ENCODE assay signal across 20 cellular contexts in genomic region chr2:97360202-97360601, GRCh38.
DNase-seq lines count a peak whose midpoint lies in the region; ATAC-seq and TF ChIP-seq lines count a peak whose summit lies in the region.
"Had no signal": no experiment of that assay in that cellular context is flagged by ENCODE, and none has a peak within 500 bp of the region (broad histone marks: within the 10 kb centered on the region; RNA-seq: fewer than 3 reads in every experiment).

No MANE protein-coding gene starts in this region.

- H3K9me2 ChIP-seq in SK-N-SH, result no peaks in the 10 kb centered on the region

- WGBS in gastroesophageal sphincter (ENCODE audit: low coverage in 1 of 2), 2 donors, result no CpG with 5 or more reads among the region's 4 CpGs
- WGBS in SK-N-SH (ENCODE audit: low lambda C conversion rate), result 20% methylated on average over 1 of the region's 4 CpGs

- no peak for ATAC-seq in gastroesophageal sphincter
- ATAC-seq: A549 had no signal

- H3K36me3 Mint-ChIP-seq in Calu3 (ENCODE audit: insufficient read depth, unreplicated experiment), result no peaks in the 10 kb centered on the region
- no peaks in the 10 kb centered on the region for H3K36me3 Mint-ChIP-seq in osteocyte (ENCODE audit: unreplicated experiment)

- H3K79me2 ChIP-seq in SK-N-SH (ENCODE audit: insufficient read depth), result no peaks in the 10 kb centered on the region

- H3K27ac Mint-ChIP-seq in Calu3 (ENCODE audit: unreplicated experiment) (no peak overlapping the region), osteocyte (ENCODE audit: unreplicated experiment) (no peak overlapping the region)

- no TSS peak for BruUV-seq in Calu3 (replicated peaks; lab: Mats Ljungman, UMichigan)

- intact Hi-C loops in Calu3 (cut with micrococcal nuclease; ENCODE audit: unreplicated experiment), result no loop called here

- no peaks in the 10 kb centered on the region for H3K4me1 ChIP-seq in gastroesophageal sphincter
- H3K4me1 ChIP-seq in SK-N-SH (ENCODE audit: control insufficient read depth in 1 of 2, insufficient read depth in 2 of 2, low read depth in 1 of 2, low read length in 1 of 2), result no peaks in the 10 kb centered on the region
- H3K4me1 ChIP-seq: A549, SJCRH30 had no signal

- H3K36me3 ChIP-seq in gastroesophageal sphincter (no peaks in the 10 kb centered on the region), SK-N-SH (replicated peaks in 1 of 2; ENCODE audit: control insufficient read depth in 1 of 2, insufficient read depth in 2 of 2, low read length in 1 of 2) (no peaks in the 10 kb centered on the region)
- H3K36me3 ChIP-seq: SJCRH30 had no signal

- H3K27me3 Mint-ChIP-seq in Calu3 (ENCODE audit: unreplicated experiment), result peaks cover 53% of the 10 kb centered on the region
- peaks cover 29% of the 10 kb centered on the region for H3K27me3 Mint-ChIP-seq in osteocyte (ENCODE audit: unreplicated experiment)

- TF ChIP-seq EP300 in gastroesophageal sphincter (IDR thresholded peaks at IDR 0.05), result no peak
- no peak for TF ChIP-seq EP300 in SK-N-SH (IDR thresholded peaks at IDR 0.05; ENCODE audit: borderline replicate concordance in 1 of 2, low read depth in 1 of 2, low read length in 1 of 2)

- no peaks in the 10 kb centered on the region for H3F3A ChIP-seq in SK-N-SH (replicated peaks; ENCODE audit: insufficient read depth)

- H3K4me3 Mint-ChIP-seq in Calu3 (ENCODE audit: low read depth, unreplicated experiment), result no peak overlapping the region
- H3K4me3 Mint-ChIP-seq in osteocyte (ENCODE audit: unreplicated experiment), result no peak overlapping the region

- POLR2A ChIA-PET in SK-N-SH (lab: Yijun Ruan, JAX), result no interaction called here

- H3K9me3 ChIP-seq in gastroesophageal sphincter, result peaks cover 0 to 9% (median 0%) of the 10 kb centered on the region in 3 donors
- no peaks in the 10 kb centered on the region for H3K9me3 ChIP-seq in SK-N-SH
- H3K9me3 ChIP-seq: A549, SJCRH30 had no signal

- no peak overlapping the region for H3K9ac ChIP-seq in SK-N-SH

- H4K20me1 ChIP-seq in SK-N-SH (ENCODE audit: insufficient read depth), result no peaks in the 10 kb centered on the region

- no peak overlapping the region for H2AFZ ChIP-seq in SK-N-SH (ENCODE audit: low read depth)

- H3K4me3 ChIP-seq in LNCaP clone FGC (ENCODE audit: low read depth, low read length), result no peak overlapping the region
- no peak overlapping the region for H3K4me3 ChIP-seq in gastroesophageal sphincter
- H3K4me3 ChIP-seq in SK-N-SH (ENCODE audit: low read depth in 2 of 2, low read length in 1 of 2), result no peak overlapping the region
- H3K4me3 ChIP-seq: A549, SJCRH30 had no signal

- H3K27ac ChIP-seq in gastroesophageal sphincter (no peak overlapping the region), SK-N-SH (ENCODE audit: low read depth in 2 of 2, low read length in 1 of 2) (no peak overlapping the region)
- H3K27ac ChIP-seq: A549, SJCRH30 had no signal

- CTCF ChIA-PET in Calu3 (lab: Charles Lee), result no interaction called here
- CTCF ChIA-PET in SK-N-SH (lab: Yijun Ruan, JAX), result no interaction called here

- TF ChIP-seq CTCF in Calu3 (IDR thresholded peaks at IDR 0.05; ENCODE audit: unreplicated experiment) (no peak), LNCaP clone FGC (IDR thresholded peaks at IDR 0.05; ENCODE audit: control insufficient read depth, extremely low read depth, insufficient read depth) (no peak), osteocyte (IDR thresholded peaks at IDR 0.05) (no peak), gastroesophageal sphincter (IDR thresholded peaks at IDR 0.05) (no peak), SK-N-SH (IDR thresholded peaks at IDR 0.05) (no peak)

- no peak for TF ChIP-seq POLR2A in gastroesophageal sphincter (IDR thresholded peaks at IDR 0.05)

- DNase-seq in Calu3 (peak; percentile 4), LNCaP clone FGC (ENCODE audit: low read depth) (peak; percentile 21), iPS-NIHi11 (ENCODE audit: low spot score) (peak; percentile 38), osteocyte (ENCODE audit: extremely low spot score, unreplicated experiment) (peak; percentile 73), anterior cingulate cortex (lab: John Stamatoyannopoulos, UW) (no peak), mucosa of gallbladder (ENCODE audit: low spot score) (no peak), SK-N-SH (no peak)
- DNase-seq: C1 segment of cervical spinal cord, DMS 273 treated with DMSO at 0.1 percent for 48 hours, HCEC 1CT, MV-4-11, NCI-H1417 treated with DMSO at 0.1 percent for 48 hours, NCI-H2029, NCI-H2171, NCI-H446, NCI-H69, RPMI8226, SJCRH30 had no signal

- H3K4me2 ChIP-seq in SK-N-SH, result no peak overlapping the region
- H3K4me2 ChIP-seq: A549 had no signal

- no peaks in the 10 kb centered on the region for H3K4me1 Mint-ChIP-seq in Calu3 (ENCODE audit: low read depth, unreplicated experiment)
- H3K4me1 Mint-ChIP-seq in osteocyte (ENCODE audit: unreplicated experiment), result no peaks in the 10 kb centered on the region

- H3K9me3 Mint-ChIP-seq in Calu3 (ENCODE audit: low read depth, unreplicated experiment) (no peaks in the 10 kb centered on the region), osteocyte (ENCODE audit: unreplicated experiment) (no peaks in the 10 kb centered on the region)

- H3K27me3 ChIP-seq in gastroesophageal sphincter, result peaks cover 9% of the 10 kb centered on the region
- peaks cover 19% of the 10 kb centered on the region; the same call in 1 of the 2 replicates for H3K27me3 ChIP-seq in SK-N-SH (ENCODE audit: insufficient read depth)
- H3K27me3 ChIP-seq: SJCRH30 had no signal

- no peak for TF ChIP-seq RAD21 in SK-N-SH (IDR thresholded peaks at IDR 0.05; ENCODE audit: low read length)

TF ChIP-seq in SK-N-SH, 30 proteins besides CTCF, POLR2A, EP300 and RAD21:
- TF ChIP-seq ZBTB33 (IDR thresholded peaks at IDR 0.05; ENCODE audit: borderline replicate concordance, low read depth), result no peak
TF ChIP-seq in SK-N-SH: peak in this region for 0.

Comparison
In these comparisons a context has a peak if more than half of its experiments do, and no peak if none do; other contexts are left out.
1. DNase-seq: peak in Calu3 (single experiment), LNCaP clone FGC (single experiment), iPS-NIHi11 (single experiment) and osteocyte (single experiment); none in anterior cingulate cortex (0 of 58), mucosa of gallbladder (single experiment) and SK-N-SH (single experiment).